Comparison of ENCODE assay signal across 1 cellular context in genomic region chr12:13049816-13050215, GRCh38.
TF ChIP-seq lines count a peak whose summit lies in the region.

No MANE protein-coding gene starts in this region.

TF ChIP-seq in HepG2, 621 proteins besides CTCF, POLR2A, EP300 and RAD21:
- TF ChIP-seq PCBP2 (optimal IDR thresholded peaks at IDR 0.05; ENCODE audit: low read depth, low read length, poor library complexity, severe bottlenecking) (no peak), KLF16 (CRISPR knock-in tag; IDR thresholded peaks at IDR 0.05) (no peak), TFDP1 (CRISPR knock-in tag; IDR thresholded peaks at IDR 0.05; ENCODE audit: borderline replicate concordance) (no peak), NR2F2 (IDR thresholded peaks at IDR 0.05; ENCODE audit: borderline replicate concordance, low read depth) (no peak), ZNF331 (CRISPR knock-in tag; IDR thresholded peaks at IDR 0.05) (no peak), SPEN (CRISPR knock-in tag; IDR thresholded peaks at IDR 0.05; ENCODE audit: low read depth) (no peak), CHD2 (IDR thresholded peaks at IDR 0.05; ENCODE audit: low read depth, low read length) (no peak), ZNF367 (CRISPR knock-in tag; IDR thresholded peaks at IDR 0.05; ENCODE audit: borderline replicate concordance) (no peak), MTF2 (CRISPR knock-in tag; IDR thresholded peaks at IDR 0.05; ENCODE audit: borderline replicate concordance) (no peak)
